ENCODE assay signal across 29 cellular contexts in genomic region chr16:54437921-54438320, GRCh38.
"Had no signal": no experiment of that assay in that cellular context is flagged by ENCODE, and none has a peak within 500 bp of the region (broad histone marks: within the 10 kb centered on the region; RNA-seq: fewer than 3 reads in every experiment).

No MANE protein-coding gene starts in this region.

- H3K4me3 Mint-ChIP-seq: activated B cell treated with CpG ODN at 0.5 μM for 24 hours; activated CD4-positive, alpha-beta T cell treated with anti-CD3 and anti-CD28 coated beads, Interleukin-2, amount 10 ng/mL, durations not matched to agents 24 days and 14 days; activated CD8-positive, alpha-beta memory T cell treated with anti-CD3 and anti-CD28 coated beads, Interleukin-2, amount 10 ng/mL, durations not matched to agents 7 days and 5 days; activated naive CD4-positive, alpha-beta T cell treated with anti-CD3 and anti-CD28 coated beads, Interleukin-2, amount 50 U/mL, for 24 hours; activated T-cell treated with anti-CD3 and anti-CD28 coated beads, Interleukin-2, amount 50 U/mL, for 24 hours; activated T-helper 1 cell treated with anti-CD3 and anti-CD28 coated beads, Interleukin-12 subunit alpha, Interleukin-12 subunit beta, Interleukin-2, Interleukin-4 antibody, amounts not matched to agents 30 ng/mL and 10 ng/mL and 1 ng/mL, durations not matched to agents 14 hours and 24 hours and 36 hours; T-helper 1 cell treated with Interleukin-12 subunit alpha and Interleukin-12 subunit beta and Interleukin-4 antibody, amounts not matched to agents 30 μg/mL and 1 μg/mL, for 36 hours had no signal

- H3K4me1 ChIP-seq: breast epithelium, Peyer's patch, SJSA1 had no signal

- H3K27ac ChIP-seq: breast epithelium, Peyer's patch, RWPE1, SJSA1 had no signal

- H3K9me3 ChIP-seq: breast epithelium, Peyer's patch, SJSA1 had no signal

- ATAC-seq: activated CD8-positive, alpha-beta memory T cell treated with anti-CD3 and anti-CD28 coated beads, Interleukin-2, amount 10 ng/mL, durations not matched to agents 7 days and 5 days; SK-N-SH treated with all-trans-retinoic acid at 6 μM for 48 hours had no signal

- DNase-seq: activated B cell treated with CpG ODN at 0.5 μM for 24 hours; activated CD4-positive, alpha-beta T cell treated with anti-CD3 and anti-CD28 coated beads for 1 hour; activated CD4-positive, alpha-beta T cell treated with anti-CD3 and anti-CD28 coated beads, Interleukin-2, amount 10 ng/mL, durations not matched to agents 24 days and 14 days; activated CD4-positive, alpha-beta T cell treated with anti-CD3 and anti-CD28 coated beads, Interleukin-2, amount 50 U/mL, for 48 hours; activated CD8-positive, alpha-beta memory T cell treated with anti-CD3 and anti-CD28 coated beads, Interleukin-2, amount 10 ng/mL, durations not matched to agents 7 days and 5 days; activated effector memory CD4-positive, alpha-beta T cell treated with Interleukin-2 at 50 U/mL for 16 hours; activated naive CD4-positive, alpha-beta T cell; activated T-cell treated with anti-CD3 and anti-CD28 coated beads, Interleukin-2, amount 50 U/mL, for 24 hours; aorta; caudate nucleus; MM.1S; NCI-H1105 treated with DMSO at 0.1 percent for 48 hours; NCI-H1436 treated with DMSO at 0.1 percent for 48 hours; NCI-H187; NCI-H2081 treated with DMSO at 0.1 percent for 48 hours; NCI-H2227 treated with DMSO at 0.1 percent for 48 hours; NCI-H446 treated with DMSO at 0.1 percent for 48 hours; NCI-H748 treated with DMSO at 0.1 percent for 48 hours; NK-92 treated with Interleukin-12 subunit alpha and Interleukin-12 subunit beta, amount 100 ng/mL, for 24 hours; Peyer's patch; Right ventricle myocardium superior; SW 1271 had no signal

- H3K9me3 Mint-ChIP-seq: activated B cell treated with CpG ODN at 0.5 μM for 24 hours; activated CD4-positive, alpha-beta T cell treated with anti-CD3 and anti-CD28 coated beads, Interleukin-2, amount 10 ng/mL, durations not matched to agents 24 days and 14 days; activated T-cell treated with anti-CD3 and anti-CD28 coated beads, Interleukin-2, amount 50 U/mL, for 24 hours had no signal

- H3K36me3 Mint-ChIP-seq: activated CD8-positive, alpha-beta memory T cell treated with anti-CD3 and anti-CD28 coated beads, Interleukin-2, amount 10 ng/mL, durations not matched to agents 7 days and 5 days; activated naive CD4-positive, alpha-beta T cell treated with anti-CD3 and anti-CD28 coated beads, Interleukin-2, amount 50 U/mL, for 24 hours had no signal

- H3K27me3 ChIP-seq: breast epithelium, Peyer's patch had no signal

- H3K27ac Mint-ChIP-seq: activated B cell treated with CpG ODN at 0.5 μM for 24 hours; activated CD4-positive, alpha-beta T cell treated with anti-CD3 and anti-CD28 coated beads, Interleukin-2, amount 10 ng/mL, durations not matched to agents 24 days and 14 days; activated CD8-positive, alpha-beta memory T cell treated with anti-CD3 and anti-CD28 coated beads, Interleukin-2, amount 10 ng/mL, durations not matched to agents 7 days and 5 days; activated naive CD4-positive, alpha-beta T cell treated with anti-CD3 and anti-CD28 coated beads, Interleukin-2, amount 50 U/mL, for 24 hours; activated T-cell treated with anti-CD3 and anti-CD28 coated beads, Interleukin-2, amount 50 U/mL, for 24 hours; activated T-helper 1 cell treated with anti-CD3 and anti-CD28 coated beads, Interleukin-12 subunit alpha, Interleukin-12 subunit beta, Interleukin-2, Interleukin-4 antibody, amounts not matched to agents 30 ng/mL and 10 ng/mL and 1 ng/mL, durations not matched to agents 14 hours and 24 hours and 36 hours; T-helper 1 cell treated with Interleukin-12 subunit alpha and Interleukin-12 subunit beta and Interleukin-4 antibody, amounts not matched to agents 30 μg/mL and 1 μg/mL, for 36 hours had no signal

- H3K4me3 ChIP-seq: breast epithelium, Peyer's patch, SJSA1 had no signal

- H3K4me1 Mint-ChIP-seq: activated B cell treated with CpG ODN at 0.5 μM for 24 hours; activated CD4-positive, alpha-beta T cell treated with anti-CD3 and anti-CD28 coated beads, Interleukin-2, amount 10 ng/mL, durations not matched to agents 24 days and 14 days; activated CD8-positive, alpha-beta memory T cell treated with anti-CD3 and anti-CD28 coated beads, Interleukin-2, amount 10 ng/mL, durations not matched to agents 7 days and 5 days; activated naive CD4-positive, alpha-beta T cell treated with anti-CD3 and anti-CD28 coated beads, Interleukin-2, amount 50 U/mL, for 24 hours had no signal

- H3K36me3 ChIP-seq: breast epithelium, Peyer's patch, SJSA1 had no signal
